ENCODE assay signal across 1 cellular context in the genomic region with DNA sequence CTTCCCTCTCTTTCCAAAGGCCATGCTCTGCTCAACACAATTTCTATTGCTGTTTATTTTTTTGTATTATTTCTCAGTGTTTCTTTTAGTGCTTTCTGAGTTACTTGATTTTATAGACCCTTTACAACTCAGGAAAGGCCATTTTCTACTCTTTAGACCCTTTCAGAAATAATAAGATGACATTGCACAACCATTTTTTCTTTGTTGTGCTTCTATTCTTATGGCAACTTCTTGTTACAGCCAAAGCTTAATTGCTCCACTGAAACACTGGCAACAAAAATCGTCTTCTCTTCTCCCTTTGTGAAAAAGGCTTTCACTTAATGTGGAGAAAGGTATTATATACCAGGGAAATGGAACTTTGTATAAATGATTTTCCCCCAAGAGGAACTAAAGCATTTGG.
A peak's percentile ranks its signal among the peaks of the same experiment; 100 is the strongest.
TF ChIP-seq lines count a peak whose summit lies in the region.

No MANE protein-coding gene starts in this region.

TF ChIP-seq in K562, 482 proteins besides CTCF, POLR2A, EP300 and RAD21 (continued from another document and continues in another):
- TF ChIP-seq, protein P1, sequence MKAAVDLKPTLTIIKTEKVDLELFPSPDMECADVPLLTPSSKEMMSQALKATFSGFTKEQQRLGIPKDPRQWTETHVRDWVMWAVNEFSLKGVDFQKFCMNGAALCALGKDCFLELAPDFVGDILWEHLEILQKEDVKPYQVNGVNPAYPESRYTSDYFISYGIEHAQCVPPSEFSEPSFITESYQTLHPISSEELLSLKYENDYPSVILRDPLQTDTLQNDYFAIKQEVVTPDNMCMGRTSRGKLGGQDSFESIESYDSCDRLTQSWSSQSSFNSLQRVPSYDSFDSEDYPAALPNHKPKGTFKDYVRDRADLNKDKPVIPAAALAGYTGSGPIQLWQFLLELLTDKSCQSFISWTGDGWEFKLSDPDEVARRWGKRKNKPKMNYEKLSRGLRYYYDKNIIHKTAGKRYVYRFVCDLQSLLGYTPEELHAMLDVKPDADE (conservative IDR thresholded peaks at IDR 0.05; ENCODE audit: control insufficient read depth, low read depth, low read length), result no peak
- no peak for TF ChIP-seq ZNF431 (CRISPR knock-in tag; IDR thresholded peaks at IDR 0.05)
- TF ChIP-seq ADNP (tag; IDR thresholded peaks at IDR 0.05), result no peak
- TF ChIP-seq ELF4 (CRISPR knock-in tag; IDR thresholded peaks at IDR 0.05), result no peak
- peak; percentile 11 for TF ChIP-seq HDAC3 (IDR thresholded peaks at IDR 0.05; ENCODE audit: borderline replicate concordance, partially characterized antibody)
- no peak for TF ChIP-seq ZNF217 (CRISPR knock-in tag; IDR thresholded peaks at IDR 0.05)
- 0 out of 2 replicates have a peak, but pooled peaks have one; percentile 1 for TF ChIP-seq EP400 (IDR thresholded peaks at IDR 0.05)
- TF ChIP-seq JUNB (CRISPR knock-in tag; conservative IDR thresholded peaks at IDR 0.05), result no peak
- TF ChIP-seq SREBF1 (IDR thresholded peaks at IDR 0.05; ENCODE audit: borderline replicate concordance, low read depth, low read length), result no peak
- 0 out of 2 replicates have a peak, but pooled peaks have one; percentile 18 for TF ChIP-seq ZNF766 (CRISPR knock-in tag; conservative IDR thresholded peaks at IDR 0.05)
- TF ChIP-seq ZNF707 (CRISPR knock-in tag; conservative IDR thresholded peaks at IDR 0.05), result no peak
- no peak for TF ChIP-seq ZBTB11 (CRISPR knock-in tag; IDR thresholded peaks at IDR 0.05)
- no peak for TF ChIP-seq SMARCE1 (IDR thresholded peaks at IDR 0.05)
- no peak for TF ChIP-seq NR2F6 (CRISPR knock-in tag; IDR thresholded peaks at IDR 0.05)
- no peak for TF ChIP-seq ZNF395 (CRISPR knock-in tag; IDR thresholded peaks at IDR 0.05)
- no peak for TF ChIP-seq SP1 (CRISPR knock-in tag; IDR thresholded peaks at IDR 0.05)
- TF ChIP-seq XRCC4 (IDR thresholded peaks at IDR 0.05; ENCODE audit: extremely low read depth, insufficient read depth, insufficient read length), result no peak
- TF ChIP-seq ZNF277 (CRISPR knock-in tag; IDR thresholded peaks at IDR 0.05; ENCODE audit: borderline replicate concordance), result no peak
- no peak for TF ChIP-seq ETV1 (tag; conservative IDR thresholded peaks at IDR 0.05; ENCODE audit: low read depth)
- TF ChIP-seq, protein P2, sequence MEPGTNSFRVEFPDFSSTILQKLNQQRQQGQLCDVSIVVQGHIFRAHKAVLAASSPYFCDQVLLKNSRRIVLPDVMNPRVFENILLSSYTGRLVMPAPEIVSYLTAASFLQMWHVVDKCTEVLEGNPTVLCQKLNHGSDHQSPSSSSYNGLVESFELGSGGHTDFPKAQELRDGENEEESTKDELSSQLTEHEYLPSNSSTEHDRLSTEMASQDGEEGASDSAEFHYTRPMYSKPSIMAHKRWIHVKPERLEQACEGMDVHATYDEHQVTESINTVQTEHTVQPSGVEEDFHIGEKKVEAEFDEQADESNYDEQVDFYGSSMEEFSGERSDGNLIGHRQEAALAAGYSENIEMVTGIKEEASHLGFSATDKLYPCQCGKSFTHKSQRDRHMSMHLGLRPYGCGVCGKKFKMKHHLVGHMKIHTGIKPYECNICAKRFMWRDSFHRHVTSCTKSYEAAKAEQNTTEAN (CRISPR knock-in tag; IDR thresholded peaks at IDR 0.05), result no peak
- no peak for TF ChIP-seq KDM5B (IDR thresholded peaks at IDR 0.05; ENCODE audit: insufficient replicate concordance, low read depth, low read length)
- TF ChIP-seq PKNOX1 (IDR thresholded peaks at IDR 0.05), result no peak
- no peak for TF ChIP-seq TAF1 (IDR thresholded peaks at IDR 0.05; ENCODE audit: control insufficient read depth, extremely low read depth, insufficient read depth, low read length, severe bottlenecking)
- TF ChIP-seq ARID1B (IDR thresholded peaks at IDR 0.05), result no peak
- TF ChIP-seq FUS (optimal IDR thresholded peaks at IDR 0.05; ENCODE audit: low read depth, low read length), result no peak
- no peak for TF ChIP-seq HDGF (IDR thresholded peaks at IDR 0.05)
- TF ChIP-seq RAD51 (IDR thresholded peaks at IDR 0.05; ENCODE audit: borderline replicate concordance, low read depth), result no peak
- no peak for TF ChIP-seq ZBTB1 (CRISPR knock-in tag; IDR thresholded peaks at IDR 0.05; ENCODE audit: borderline replicate concordance, low read depth)
- TF ChIP-seq MEIS2 (IDR thresholded peaks at IDR 0.05; ENCODE audit: partially characterized antibody), result no peak
- no peak for TF ChIP-seq ZHX1 (conservative IDR thresholded peaks at IDR 0.05; ENCODE audit: low read length)
- TF ChIP-seq FIP1L1 (IDR thresholded peaks at IDR 0.05; ENCODE audit: low read depth, low read length, poor library complexity, severe bottlenecking), result no peak
- TF ChIP-seq SRF (CRISPR knock-in tag; IDR thresholded peaks at IDR 0.05), result no peak
- TF ChIP-seq TFAM (CRISPR knock-in tag; conservative IDR thresholded peaks at IDR 0.05), result no peak
- TF ChIP-seq RFX1 (IDR thresholded peaks at IDR 0.05), result 0 out of 2 replicates have a peak, but pooled peaks have one; percentile 3
- no peak for TF ChIP-seq CC2D1A (IDR thresholded peaks at IDR 0.05)
- TF ChIP-seq FOXK2 (conservative IDR thresholded peaks at IDR 0.05 in 1 of 2, IDR thresholded peaks at IDR 0.05 in 1 of 2; ENCODE audit: low read depth in 2 of 2), result no peak
- TF ChIP-seq FOXA1 (IDR thresholded peaks at IDR 0.05; ENCODE audit: borderline replicate concordance), result no peak
- TF ChIP-seq, protein P3, sequence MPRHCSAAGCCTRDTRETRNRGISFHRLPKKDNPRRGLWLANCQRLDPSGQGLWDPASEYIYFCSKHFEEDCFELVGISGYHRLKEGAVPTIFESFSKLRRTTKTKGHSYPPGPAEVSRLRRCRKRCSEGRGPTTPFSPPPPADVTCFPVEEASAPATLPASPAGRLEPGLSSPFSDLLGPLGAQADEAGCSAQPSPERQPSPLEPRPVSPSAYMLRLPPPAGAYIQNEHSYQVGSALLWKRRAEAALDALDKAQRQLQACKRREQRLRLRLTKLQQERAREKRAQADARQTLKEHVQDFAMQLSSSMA (CRISPR knock-in tag; IDR thresholded peaks at IDR 0.05), result no peak
- no peak for TF ChIP-seq ILK (tag; IDR thresholded peaks at IDR 0.05; ENCODE audit: borderline replicate concordance, low read depth)
- TF ChIP-seq KLF16 (IDR thresholded peaks at IDR 0.05), result no peak
- no peak for TF ChIP-seq HOMEZ (CRISPR knock-in tag; IDR thresholded peaks at IDR 0.05)
- no peak for TF ChIP-seq PHF21A (IDR thresholded peaks at IDR 0.05; ENCODE audit: borderline replicate concordance, low read depth)
- TF ChIP-seq TBP (optimal IDR thresholded peaks at IDR 0.05; ENCODE audit: low read depth, low read length), result no peak
- TF ChIP-seq ZNF79 (CRISPR knock-in tag; IDR thresholded peaks at IDR 0.05; ENCODE audit: low read depth), result no peak
- TF ChIP-seq, protein P4, sequence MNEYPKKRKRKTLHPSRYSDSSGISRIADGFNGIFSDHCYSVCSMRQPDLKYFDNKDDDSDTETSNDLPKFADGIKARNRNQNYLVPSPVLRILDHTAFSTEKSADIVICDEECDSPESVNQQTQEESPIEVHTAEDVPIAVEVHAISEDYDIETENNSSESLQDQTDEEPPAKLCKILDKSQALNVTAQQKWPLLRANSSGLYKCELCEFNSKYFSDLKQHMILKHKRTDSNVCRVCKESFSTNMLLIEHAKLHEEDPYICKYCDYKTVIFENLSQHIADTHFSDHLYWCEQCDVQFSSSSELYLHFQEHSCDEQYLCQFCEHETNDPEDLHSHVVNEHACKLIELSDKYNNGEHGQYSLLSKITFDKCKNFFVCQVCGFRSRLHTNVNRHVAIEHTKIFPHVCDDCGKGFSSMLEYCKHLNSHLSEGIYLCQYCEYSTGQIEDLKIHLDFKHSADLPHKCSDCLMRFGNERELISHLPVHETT (CRISPR knock-in tag; conservative IDR thresholded peaks at IDR 0.05 in 1 of 2, IDR thresholded peaks at IDR 0.05 in 1 of 2), result peak in 1 of 2 experiments; percentile 46; a peak in 1 of 4 replicates
- TF ChIP-seq NFE2 (IDR thresholded peaks at IDR 0.05; ENCODE audit: low read depth), result no peak
- no peak for TF ChIP-seq ZBTB17 (CRISPR knock-in tag; IDR thresholded peaks at IDR 0.05)
- no peak for TF ChIP-seq DDX20 (tag; IDR thresholded peaks at IDR 0.05; ENCODE audit: low read depth)
- TF ChIP-seq BRCA1 (IDR thresholded peaks at IDR 0.05), result no peak
- no peak for TF ChIP-seq BRCA1 (CRISPR knock-in tag; IDR thresholded peaks at IDR 0.05)
- TF ChIP-seq ZNF436 (CRISPR knock-in tag; IDR thresholded peaks at IDR 0.05), result no peak
